In genomic region chr1:161168906-161169305, GRCh38 we compare ENCODE assay signal across 14 cellular contexts. TPM values are rescaled to one million over a fixed set of nuclear protein-coding genes. Genes with fewer than 3 reads are reported as not detected.
DNase-seq lines count a peak whose midpoint lies in the region; ATAC-seq lines count a peak whose summit lies in the region.
"Had no signal": no experiment of that assay in that cellular context is flagged by ENCODE, and none has a peak within 500 bp of the region (broad histone marks: within the 10 kb centered on the region; RNA-seq: fewer than 3 reads in every experiment).

No MANE protein-coding gene starts in this region.

- H3K4me3 ChIP-seq in aorta (ENCODE audit: low read length in 2 of 2) = no peak overlapping the region

- no peak for ATAC-seq in left cardiac atrium
- no peak for ATAC-seq in Right ventricle myocardium inferior
- ATAC-seq in activated T-helper 17 cell treated with anti-CD3 and anti-CD28 coated beads, Interleukin-2, amount 50 U/mL, for 72 hours (replicated peaks) = no peak
- ATAC-seq in naive B cell (ENCODE audit: low read depth in 2 of 2) = no peak
- no peak for ATAC-seq in aorta (ENCODE audit: low FRiP score)
- no peak for ATAC-seq in GM21737 (IDR thresholded peaks at IDR 0.05; ENCODE audit: unreplicated experiment)
- ATAC-seq: PC-3 had no signal

- H3K4me1 Mint-ChIP-seq in activated T-helper 17 cell treated with anti-CD3 and anti-CD28 coated beads, Interleukin-2, amount 50 U/mL, for 72 hours = peaks cover 18% of the 10 kb centered on the region
- peaks cover 33 to 55% (median 48%) of the 10 kb centered on the region in 3 donors for H3K4me1 Mint-ChIP-seq in naive B cell

- intact Hi-C loops in left cardiac atrium (cut with DNase I) = no loop called here
- intact Hi-C loops in Right ventricle myocardium inferior (cut with DNase I) = no loop called here
- intact Hi-C loops in aorta (cut with DNase I) = no loop called here

- H3K4me1 ChIP-seq in aorta (ENCODE audit: control insufficient read depth in 1 of 2, insufficient read depth in 2 of 2, low read length in 2 of 2) = no peaks in the 10 kb centered on the region

- H3K27me3 Mint-ChIP-seq in activated T-helper 17 cell treated with anti-CD3 and anti-CD28 coated beads, Interleukin-2, amount 50 U/mL, for 72 hours = no peaks in the 10 kb centered on the region
- H3K27me3 Mint-ChIP-seq in naive B cell = no peaks in the 10 kb centered on the region

- no peak overlapping the region for H3K27ac ChIP-seq in aorta (ENCODE audit: low read depth in 1 of 2, low read length in 2 of 2)

- no peaks in the 10 kb centered on the region for H3K27me3 ChIP-seq in aorta (ENCODE audit: control insufficient read depth in 1 of 2, insufficient read depth in 2 of 2, low read length in 1 of 2)

- H3K4me3 Mint-ChIP-seq in activated T-helper 17 cell treated with anti-CD3 and anti-CD28 coated beads, Interleukin-2, amount 50 U/mL, for 72 hours = peak overlapping the region; percentile 92
- peak overlapping the region in 5 of 8 donors; percentile 47 to 88 (median 76) for H3K4me3 Mint-ChIP-seq in naive B cell

- no peaks in the 10 kb centered on the region for H3K9me3 Mint-ChIP-seq in activated T-helper 17 cell treated with anti-CD3 and anti-CD28 coated beads, Interleukin-2, amount 50 U/mL, for 72 hours
- no peaks in the 10 kb centered on the region for H3K9me3 Mint-ChIP-seq in naive B cell

- H3K27ac Mint-ChIP-seq in activated T-helper 17 cell treated with anti-CD3 and anti-CD28 coated beads, Interleukin-2, amount 50 U/mL, for 72 hours = peak overlapping the region; percentile 12
- H3K27ac Mint-ChIP-seq in naive B cell = peak overlapping the region in 2 of 6 donors; percentile 34 to 78

- H3K9me3 ChIP-seq in aorta (ENCODE audit: control insufficient read depth, low read length) = no peaks in the 10 kb centered on the region

- peaks cover 87% of the 10 kb centered on the region for H3K36me3 Mint-ChIP-seq in activated T-helper 17 cell treated with anti-CD3 and anti-CD28 coated beads, Interleukin-2, amount 50 U/mL, for 72 hours (ENCODE audit: low read depth)
- peaks cover 7 to 22% of the 10 kb centered on the region in 2 donors for H3K36me3 Mint-ChIP-seq in naive B cell

- H3K36me3 ChIP-seq in aorta (ENCODE audit: control insufficient read depth in 1 of 2, insufficient read depth in 2 of 2, low read length in 1 of 2) = peaks cover 0 to 2% of the 10 kb centered on the region in 2 donors

- WGBS in aorta, 2 donors = 90 to 96% methylated on average over 9 of the region's 9 CpGs

- peak; percentile 18 for DNase-seq in left cardiac atrium
- no peak for DNase-seq in Right ventricle myocardium inferior (ENCODE audit: missing footprints)
- no peak for DNase-seq in naive B cell
- DNase-seq in aorta = peak; percentile 35 to 44
- DNase-seq in NCI-H1105 (lab: John Stamatoyannopoulos, UW) = no peak
- DNase-seq: DMS 273 treated with DMSO at 0.1 percent for 48 hours, KG1, NCI-H1092, NCI-H187, NCI-H446, NCI-H748 treated with DMSO at 0.1 percent for 48 hours, PC-3 had no signal

RNA-seq across cellular contexts. Expression of gene PPOX, which starts 2.7 kb away (rescaled TPM):
- total RNA-seq in left cardiac atrium (10 to 100 TPM; 12.7 to 16.3 TPM), Right ventricle myocardium inferior (13.5 TPM), aorta (10 to 100 TPM; 16.3 to 30.9 TPM)
- total RNA-seq in activated T-helper 17 cell treated with anti-CD3 and anti-CD28 coated beads, Interleukin-2, amount 50 U/mL, for 72 hours = 10 to 100 TPM; 27.3 to 44.9 TPM
- polyA plus RNA-seq in naive B cell (ENCODE audit: low read depth in 6 of 6) (10 to 100 TPM; 12.7 to 20.3 (median 14.0) TPM), aorta (100 to 1,000 TPM in 1 of 2 donors, 10 to 100 TPM in 1; 17.0 to 126 TPM)

RNA-seq across cellular contexts. Expression of gene B4GALT3, which starts 8.4 kb away (rescaled TPM):
- total RNA-seq in left cardiac atrium = 10 to 100 TPM; 19.7 to 25.2 TPM
- 20.9 TPM for total RNA-seq in Right ventricle myocardium inferior
- total RNA-seq in activated T-helper 17 cell treated with anti-CD3 and anti-CD28 coated beads, Interleukin-2, amount 50 U/mL, for 72 hours = 10 to 100 TPM; 55.7 to 60.9 TPM
- polyA plus RNA-seq in naive B cell (ENCODE audit: low read depth in 6 of 6) = 10 to 100 TPM; 37.8 to 51.6 (median 45.6) TPM
- total RNA-seq in aorta = 10 to 100 TPM; 26.8 to 29.8 TPM
- polyA plus RNA-seq in aorta = 10 to 100 TPM; 13.9 to 23.1 TPM

RNA-seq across cellular contexts. Expression of gene USP21, which starts 9.6 kb away (rescaled TPM):
- total RNA-seq in left cardiac atrium (10 to 100 TPM; 13.4 to 20.8 TPM), Right ventricle myocardium inferior (19.5 TPM), aorta (10 to 100 TPM; 16.4 to 28.1 TPM)
- 10 to 100 TPM; 28.6 to 30.1 TPM for total RNA-seq in activated T-helper 17 cell treated with anti-CD3 and anti-CD28 coated beads, Interleukin-2, amount 50 U/mL, for 72 hours
- polyA plus RNA-seq in naive B cell (ENCODE audit: low read depth in 6 of 6) (10 to 100 TPM; 13.1 to 33.0 (median 18.5) TPM), aorta (10 to 100 TPM; 15.7 to 24.7 TPM)

RNA-seq across cellular contexts. Expression of gene UFC1, which starts 15.1 kb away (rescaled TPM):
- total RNA-seq in left cardiac atrium = 10 to 100 TPM; 77.7 to 83.8 TPM
- 82.8 TPM for total RNA-seq in Right ventricle myocardium inferior
- 100 to 1,000 TPM; 184 to 209 TPM for total RNA-seq in activated T-helper 17 cell treated with anti-CD3 and anti-CD28 coated beads, Interleukin-2, amount 50 U/mL, for 72 hours
- polyA plus RNA-seq in naive B cell (ENCODE audit: low read depth in 6 of 6) = 100 to 1,000 TPM; 119 to 151 (median 133) TPM
- total RNA-seq in aorta = 10 to 100 TPM; 64.2 to 70.3 TPM
- 100 to 1,000 TPM; 143 to 184 TPM for polyA plus RNA-seq in aorta

RNA-seq across cellular contexts. Expression of gene ADAMTS4, which starts 29.9 kb away (rescaled TPM):
- total RNA-seq in left cardiac atrium = 100 to 1,000 TPM in 1 of 2 donors, 10 to 100 TPM in 1; 16.5 to 117 TPM
- 13.0 TPM for total RNA-seq in Right ventricle myocardium inferior
- total RNA-seq in activated T-helper 17 cell treated with anti-CD3 and anti-CD28 coated beads, Interleukin-2, amount 50 U/mL, for 72 hours = 1 to 10 TPM; 2.2 to 3.1 TPM
- polyA plus RNA-seq in naive B cell (ENCODE audit: low read depth in 6 of 6) = under 1 TPM in 1 of 6 donors, not detected in 5; 0.03 TPM
- total RNA-seq in aorta = 100 to 1,000 TPM in 1 of 2 donors, 10 to 100 TPM in 1; 78.9 to 207 TPM
- 1 to 10 TPM; 1.4 to 6.8 TPM for polyA plus RNA-seq in aorta
- total RNA-seq: PC-3 had no signal

Comparison
In these comparisons a context has a peak if more than half of its experiments do, and no peak if none do; other contexts are left out.
1. DNase-seq: peak in left cardiac atrium (single experiment) and aorta (2 of 2); none in Right ventricle myocardium inferior (single experiment), naive B cell (single experiment) and NCI-H1105 (single experiment).